ENCODE assay signal across 12 cellular contexts in genomic region chr6:111614833-111615582, GRCh38. TPM values are rescaled to one million over a fixed set of nuclear protein-coding genes. Genes with fewer than 3 reads are reported as not detected.
DNase-seq lines count a peak whose midpoint lies in the region; ATAC-seq and TF ChIP-seq lines count a peak whose summit lies in the region.
"Had no signal": no experiment of that assay in that cellular context is flagged by ENCODE, and none has a peak within 500 bp of the region (broad histone marks: within the 10 kb centered on the region; RNA-seq: fewer than 3 reads in every experiment).

No MANE protein-coding gene starts in this region.

- H3K36me3 ChIP-seq in transverse colon (no peaks in the 10 kb centered on the region), osteoblast (ENCODE audit: insufficient read depth, low read length) (no peaks in the 10 kb centered on the region)
- H3K36me3 ChIP-seq: uterus had no signal

- no peaks in the 10 kb centered on the region for H3K79me2 ChIP-seq in osteoblast (ENCODE audit: insufficient read depth, low read length)

- no peak overlapping the region for H3K4me3 Mint-ChIP-seq in activated naive CD4-positive, alpha-beta T cell treated with anti-CD3 and anti-CD28 coated beads, Interleukin-2, amount 10 ng/mL, durations not matched to agents 7 days and 5 days

- no peaks in the 10 kb centered on the region for H3K36me3 Mint-ChIP-seq in activated naive CD4-positive, alpha-beta T cell treated with anti-CD3 and anti-CD28 coated beads, Interleukin-2, amount 10 ng/mL, durations not matched to agents 7 days and 5 days

- peak; percentile 24 for DNase-seq in activated naive CD4-positive, alpha-beta T cell treated with anti-CD3 and anti-CD28 coated beads, Interleukin-2, amount 10 ng/mL, durations not matched to agents 7 days and 5 days
- DNase-seq in activated naive CD4-positive, alpha-beta T cell treated with Interleukin-2 at 50 U/mL for 16 hours: no peak
- DNase-seq in RPMI8226: peak; percentile 6
- peak; percentile 67 for DNase-seq in iPS-NIHi11 (ENCODE audit: low spot score)
- DNase-seq in transverse colon: peak; percentile 78
- no peak for DNase-seq in osteoblast (ENCODE audit: insufficient read length, low spot score, missing footprints)
- DNase-seq: activated T-cell treated with anti-CD3 and anti-CD28 coated beads, Interleukin-2, amount 50 U/mL, for 1 hour; kidney glomerular epithelial cell; MM.1S had no signal

- H3K27me3 ChIP-seq in transverse colon (no peaks in the 10 kb centered on the region), osteoblast (ENCODE audit: insufficient read depth, low read length) (no peaks in the 10 kb centered on the region)
- H3K27me3 ChIP-seq: uterus had no signal

- H3K9me3 Mint-ChIP-seq in activated naive CD4-positive, alpha-beta T cell treated with anti-CD3 and anti-CD28 coated beads, Interleukin-2, amount 10 ng/mL, durations not matched to agents 7 days and 5 days: peaks cover 4% of the 10 kb centered on the region

- no peaks in the 10 kb centered on the region for H3K9me3 ChIP-seq in transverse colon
- no peaks in the 10 kb centered on the region for H3K9me3 ChIP-seq in osteoblast (ENCODE audit: low read depth, low read length)
- H3K9me3 ChIP-seq: uterus had no signal

- TF ChIP-seq EP300 in transverse colon (IDR thresholded peaks at IDR 0.05; ENCODE audit: low read depth): no peak

- CTCF ChIA-PET in activated naive CD4-positive, alpha-beta T cell treated with anti-CD3 and anti-CD28 coated beads, Interleukin-2, amount 10 ng/mL, durations not matched to agents 7 days and 5 days (lab: Charles Lee): interaction anchor here (0.9 kb wide), 1 partner anchor 428 kb away, joined by 3 read pairs; no protein-coding TSS in a partner anchor

- TF ChIP-seq POLR2A in transverse colon (IDR thresholded peaks at IDR 0.05): no peak

- H3K4me3 ChIP-seq in transverse colon: no peak overlapping the region
- H3K4me3 ChIP-seq in osteoblast (ENCODE audit: insufficient read depth, low read length): no peak overlapping the region
- H3K4me3 ChIP-seq: uterus had no signal

- peaks cover 0 to 22% (median 14%) of the 10 kb centered on the region in 4 donors for H3K4me1 ChIP-seq in transverse colon
- H3K4me1 ChIP-seq in osteoblast (ENCODE audit: insufficient read depth, low read length): no peaks in the 10 kb centered on the region
- H3K4me1 ChIP-seq: uterus had no signal

- no peak overlapping the region for H3K4me2 ChIP-seq in osteoblast (ENCODE audit: insufficient read depth, low read length)

- H3K27ac ChIP-seq in transverse colon (peak overlapping the region; percentile 10 to 68 (median 62)), osteoblast (ENCODE audit: low read depth, low read length) (no peak overlapping the region)
- H3K27ac ChIP-seq: uterus had no signal

- H3K27ac Mint-ChIP-seq in activated naive CD4-positive, alpha-beta T cell treated with anti-CD3 and anti-CD28 coated beads, Interleukin-2, amount 10 ng/mL, durations not matched to agents 7 days and 5 days: no peak overlapping the region

- intact Hi-C loops in transverse colon (cut with DNase I; ENCODE audit: low total_unique reads): no loop called here

- no peaks in the 10 kb centered on the region for H3K4me1 Mint-ChIP-seq in activated naive CD4-positive, alpha-beta T cell treated with anti-CD3 and anti-CD28 coated beads, Interleukin-2, amount 10 ng/mL, durations not matched to agents 7 days and 5 days

- H4K20me1 ChIP-seq in osteoblast (ENCODE audit: insufficient read depth, low read length): no peaks in the 10 kb centered on the region

- in situ Hi-C loops in transverse colon (cut with MboI; ENCODE audit: low pct_ligation_motif_present in 1 of 4, low pct_unique_long_range_greater_than_20kb in 1 of 4, low sequenced_read_pairs in 3 of 4): loop anchor here in 1 of 4 donors (25.0 kb wide), 1 partner anchor 353 kb away; a partner anchor contains a TSS

- ATAC-seq in HG03108 (IDR thresholded peaks at IDR 0.05; ENCODE audit: unreplicated experiment) (no peak), GM21447 (IDR thresholded peaks at IDR 0.05; ENCODE audit: unreplicated experiment) (no peak)

- no peak overlapping the region for H2AFZ ChIP-seq in osteoblast (ENCODE audit: low read length)

- 30 to 37% methylated on average over 3 to 12 of the region's 12 CpGs for WGBS in transverse colon (ENCODE audit: low coverage in 1 of 2), 2 donors

- TF ChIP-seq CTCF in transverse colon (IDR thresholded peaks at IDR 0.05) (no peak), osteoblast (IDR thresholded peaks at IDR 0.05; ENCODE audit: extremely low read depth, low read depth, low read length) (no peak)

- H3K27me3 Mint-ChIP-seq in activated naive CD4-positive, alpha-beta T cell treated with anti-CD3 and anti-CD28 coated beads, Interleukin-2, amount 10 ng/mL, durations not matched to agents 7 days and 5 days: peaks cover 46% of the 10 kb centered on the region

RNA-seq across cellular contexts. Expression of gene TRAF3IP2, which starts 9.3 kb away (rescaled TPM):
- total RNA-seq in transverse colon (10 to 100 TPM; 33.0 to 57.8 (median 54.5) TPM), osteoblast (23.6 and 23.9 TPM in 2 replicates)

Comparison
In these comparisons a context has a peak if more than half of its experiments do, and no peak if none do; other contexts are left out.
1. DNase-seq: peak in activated naive CD4-positive, alpha-beta T cell treated with anti-CD3 and anti-CD28 coated beads, Interleukin-2, amount 10 ng/mL, durations not matched to agents 7 days and 5 days (single experiment), RPMI8226 (single experiment), iPS-NIHi11 (single experiment) and transverse colon (single experiment); none in activated naive CD4-positive, alpha-beta T cell treated with Interleukin-2 at 50 U/mL for 16 hours (single experiment) and osteoblast (single experiment).